Comparison of ENCODE assay signal across 20 cellular contexts in the genomic region with DNA sequence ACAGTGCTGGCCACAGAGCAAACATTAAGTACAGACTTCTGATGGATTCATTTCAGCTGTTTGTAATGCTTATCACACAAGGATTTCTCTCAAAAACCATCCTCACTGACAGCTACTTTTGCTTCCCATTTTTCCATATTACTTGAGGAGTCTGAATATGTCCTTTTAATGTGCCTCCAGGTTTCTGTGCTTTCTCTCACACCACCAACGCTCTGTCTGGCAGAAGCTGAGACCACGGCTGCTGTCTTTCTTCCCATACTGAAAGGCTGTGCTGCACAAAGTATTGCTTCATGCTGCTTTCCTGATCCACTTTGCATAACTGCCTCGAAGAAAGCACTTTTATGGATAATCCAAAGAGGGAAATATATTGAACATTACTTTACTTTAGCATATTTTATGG.
DNase-seq lines count a peak whose midpoint lies in the region; TF ChIP-seq lines count a peak whose summit lies in the region.
"Had no signal": no experiment of that assay in that cellular context is flagged by ENCODE, and none has a peak within 500 bp of the region (broad histone marks: within the 10 kb centered on the region; RNA-seq: fewer than 3 reads in every experiment).

No MANE protein-coding gene starts in this region.

- H3K4me3 ChIP-seq in SK-N-MC (peak overlapping the region; percentile 34), mesenchymal stem cell (ENCODE audit: insufficient read depth in 1 of 2, low read depth in 1 of 2, low read length in 2 of 2) (no peak overlapping the region), osteoblast (ENCODE audit: insufficient read depth, low read length) (no peak overlapping the region), H7 (ENCODE audit: insufficient read depth, low read depth, low read length) (no peak overlapping the region), vagina (no peak overlapping the region)
- H3K4me3 ChIP-seq: BLaER1 treated with 17β-estradiol and CSF1 and Interleukin-3, amounts not matched to agents 10 nM and 100 nM; GM23338; SJSA1 had no signal

- H3K27me3 Mint-ChIP-seq in activated T-helper 1 cell treated with anti-CD3 and anti-CD28 coated beads, Interleukin-12 subunit alpha, Interleukin-12 subunit beta, Interleukin-2, Interleukin-4 antibody, amounts not matched to agents 30 ng/mL and 10 ng/mL and 1 ng/mL, durations not matched to agents 14 hours and 24 hours and 36 hours (ENCODE audit: insufficient read depth): peaks cover 2% of the 10 kb centered on the region

- TF ChIP-seq CTCF in osteoblast (IDR thresholded peaks at IDR 0.05; ENCODE audit: extremely low read depth, low read depth, low read length): no peak
- no peak for TF ChIP-seq CTCF in vagina (IDR thresholded peaks at IDR 0.05)

- no peak for TF ChIP-seq POLR2A in vagina (IDR thresholded peaks at IDR 0.05)

- DNase-seq in NOMO-1 (lab: John Stamatoyannopoulos, UW; ENCODE audit: unreplicated experiment in 2 of 2) (peak; percentile 5 to 7), NOMO-1 treated with dmso at 0.1 percent for 144 hours (lab: John Stamatoyannopoulos, UW; ENCODE audit: unreplicated experiment) (no peak), SK-N-MC (ENCODE audit: low read depth, low spot score) (no peak), mesenchymal stem cell (peak; percentile 24), osteoblast (ENCODE audit: insufficient read length, low spot score, missing footprints) (no peak), H7 (no peak), vagina (ENCODE audit: extremely low spot score in 2 of 2) (no peak)
- no peak for DNase-seq in activated T-helper 1 cell treated with anti-CD3 and anti-CD28 coated beads, Interleukin-12 subunit alpha, Interleukin-12 subunit beta, Interleukin-2, Interleukin-4 antibody, amounts not matched to agents 30 ng/mL and 10 ng/mL and 1 ng/mL, durations not matched to agents 14 hours and 24 hours and 36 hours (ENCODE audit: low spot score)
- DNase-seq: DMS 273 treated with DMSO at 0.1 percent for 48 hours, GF-D8, NCI-H1105, NCI-H1694, NCI-H2107, NCI-H2227 treated with DMSO at 0.1 percent for 48 hours, NCI-H524 treated with DMSO at 0.1 percent for 48 hours, PC-3 had no signal

- H3K23ac ChIP-seq in mesenchymal stem cell (ENCODE audit: low read length in 2 of 2): no peak overlapping the region

- no peak overlapping the region for H3K27ac Mint-ChIP-seq in activated T-helper 1 cell treated with anti-CD3 and anti-CD28 coated beads, Interleukin-12 subunit alpha, Interleukin-12 subunit beta, Interleukin-2, Interleukin-4 antibody, amounts not matched to agents 30 ng/mL and 10 ng/mL and 1 ng/mL, durations not matched to agents 14 hours and 24 hours and 36 hours
- H3K27ac Mint-ChIP-seq: GM23338 had no signal

- H3K79me1 ChIP-seq in mesenchymal stem cell (replicated peaks; ENCODE audit: low read length, poor library complexity, severe bottlenecking): no peaks in the 10 kb centered on the region

- no peak overlapping the region for H3K18ac ChIP-seq in mesenchymal stem cell (ENCODE audit: low read depth in 1 of 2, low read length in 2 of 2)

- no peak overlapping the region for H3K4me3 Mint-ChIP-seq in activated T-helper 1 cell treated with anti-CD3 and anti-CD28 coated beads, Interleukin-12 subunit alpha, Interleukin-12 subunit beta, Interleukin-2, Interleukin-4 antibody, amounts not matched to agents 30 ng/mL and 10 ng/mL and 1 ng/mL, durations not matched to agents 14 hours and 24 hours and 36 hours
- H3K4me3 Mint-ChIP-seq: GM23338 had no signal

- no peaks in the 10 kb centered on the region for H3K27me3 ChIP-seq in mesenchymal stem cell (ENCODE audit: control insufficient read depth in 1 of 2, insufficient read depth in 1 of 2, low read length in 2 of 2)
- H3K27me3 ChIP-seq in osteoblast (ENCODE audit: insufficient read depth, low read length): no peaks in the 10 kb centered on the region
- H3K27me3 ChIP-seq in H7 (ENCODE audit: control insufficient read depth, insufficient read depth, low read length): no peaks in the 10 kb centered on the region
- no peaks in the 10 kb centered on the region for H3K27me3 ChIP-seq in vagina
- H3K27me3 ChIP-seq: BLaER1 treated with 17β-estradiol and CSF1 and Interleukin-3, amounts not matched to agents 10 nM and 100 nM; SJSA1 had no signal

- H2BK5ac ChIP-seq in mesenchymal stem cell (ENCODE audit: low read depth, low read length, poor library complexity, severe bottlenecking): no peak overlapping the region

- H3K4ac ChIP-seq in mesenchymal stem cell (ENCODE audit: low read depth in 1 of 2, low read length in 2 of 2): no peak overlapping the region

- no peaks in the 10 kb centered on the region for H3K4me1 Mint-ChIP-seq in activated T-helper 1 cell treated with anti-CD3 and anti-CD28 coated beads, Interleukin-12 subunit alpha, Interleukin-12 subunit beta, Interleukin-2, Interleukin-4 antibody, amounts not matched to agents 30 ng/mL and 10 ng/mL and 1 ng/mL, durations not matched to agents 14 hours and 24 hours and 36 hours (ENCODE audit: low read depth)

- no peaks in the 10 kb centered on the region for H3K9me3 Mint-ChIP-seq in activated T-helper 1 cell treated with anti-CD3 and anti-CD28 coated beads, Interleukin-12 subunit alpha, Interleukin-12 subunit beta, Interleukin-2, Interleukin-4 antibody, amounts not matched to agents 30 ng/mL and 10 ng/mL and 1 ng/mL, durations not matched to agents 14 hours and 24 hours and 36 hours
- H3K9me3 Mint-ChIP-seq: GM23338 had no signal

- intact Hi-C loops in activated T-helper 1 cell treated with anti-CD3 and anti-CD28 coated beads, Interleukin-12 subunit alpha, Interleukin-12 subunit beta, Interleukin-2, Interleukin-4 antibody, amounts not matched to agents 30 ng/mL and 10 ng/mL and 1 ng/mL, durations not matched to agents 14 hours and 24 hours and 36 hours (cut with micrococcal nuclease): no loop called here
- intact Hi-C loops in vagina (cut with DNase I): no loop called here

- no peaks in the 10 kb centered on the region for H3K36me3 Mint-ChIP-seq in activated T-helper 1 cell treated with anti-CD3 and anti-CD28 coated beads, Interleukin-12 subunit alpha, Interleukin-12 subunit beta, Interleukin-2, Interleukin-4 antibody, amounts not matched to agents 30 ng/mL and 10 ng/mL and 1 ng/mL, durations not matched to agents 14 hours and 24 hours and 36 hours (ENCODE audit: low read depth)

- H3K36me3 ChIP-seq in SK-N-MC (ENCODE audit: insufficient read depth, low read length): no peaks in the 10 kb centered on the region
- no peaks in the 10 kb centered on the region for H3K36me3 ChIP-seq in mesenchymal stem cell (ENCODE audit: control insufficient read depth in 1 of 2, insufficient read depth in 2 of 2, low read depth in 1 of 2, low read length in 2 of 2)
- no peaks in the 10 kb centered on the region for H3K36me3 ChIP-seq in osteoblast (ENCODE audit: insufficient read depth, low read length)
- no peaks in the 10 kb centered on the region for H3K36me3 ChIP-seq in H7 (replicated peaks; ENCODE audit: control insufficient read depth, insufficient read depth, low read length)
- no peaks in the 10 kb centered on the region for H3K36me3 ChIP-seq in vagina
- H3K36me3 ChIP-seq: BLaER1 treated with 17β-estradiol and CSF1 and Interleukin-3, amounts not matched to agents 10 nM and 100 nM; SJSA1 had no signal

- H3K79me2 ChIP-seq in osteoblast (ENCODE audit: insufficient read depth, low read length): no peaks in the 10 kb centered on the region

- H3K14ac ChIP-seq in mesenchymal stem cell (ENCODE audit: low read length in 2 of 2): no peak overlapping the region

- no peak overlapping the region for H2AK5ac ChIP-seq in mesenchymal stem cell (ENCODE audit: low read length, severe bottlenecking)

- H3K9me3 ChIP-seq in SK-N-MC (ENCODE audit: low read depth, low read length) (no peaks in the 10 kb centered on the region), mesenchymal stem cell (ENCODE audit: control insufficient read depth, low read length) (no peaks in the 10 kb centered on the region), osteoblast (ENCODE audit: low read depth, low read length) (no peaks in the 10 kb centered on the region), vagina (no peaks in the 10 kb centered on the region)
- H3K9me3 ChIP-seq: BLaER1 treated with 17β-estradiol and CSF1 and Interleukin-3, amounts not matched to agents 10 nM and 100 nM; SJSA1 had no signal

- H4K91ac ChIP-seq in mesenchymal stem cell (ENCODE audit: low read length): no peak overlapping the region

- no peaks in the 10 kb centered on the region for H4K20me1 ChIP-seq in osteoblast (ENCODE audit: insufficient read depth, low read length)
- H4K20me1 ChIP-seq: BLaER1 treated with 17β-estradiol and CSF1 and Interleukin-3, amounts not matched to agents 10 nM and 100 nM had no signal

- WGBS in mesenchymal stem cell: 83% methylated on average over 2 of the region's 3 CpGs

- no peak overlapping the region for H2BK120ac ChIP-seq in mesenchymal stem cell (ENCODE audit: low read depth, low read length)

- H3K4me2 ChIP-seq in mesenchymal stem cell (ENCODE audit: low read length, poor library complexity, severe bottlenecking): no peak overlapping the region
- no peak overlapping the region for H3K4me2 ChIP-seq in osteoblast (ENCODE audit: insufficient read depth, low read length)
- H3K4me2 ChIP-seq: GM23338 had no signal

- H2BK15ac ChIP-seq in mesenchymal stem cell (ENCODE audit: low read depth, poor library complexity, severe bottlenecking): no peak overlapping the region

- peak overlapping the region in 1 of 2 experiments; percentile 77 for H2BK12ac ChIP-seq in mesenchymal stem cell (ENCODE audit: low read length in 2 of 2)

- H4K8ac ChIP-seq in mesenchymal stem cell (ENCODE audit: low read length): no peak overlapping the region

- no peak overlapping the region for H2AFZ ChIP-seq in mesenchymal stem cell (ENCODE audit: low read depth, low read length)
- no peak overlapping the region for H2AFZ ChIP-seq in osteoblast (ENCODE audit: low read length)
- H2AFZ ChIP-seq: GM23338 had no signal

- H3K27ac ChIP-seq in SK-N-MC (peak overlapping the region; percentile 67), mesenchymal stem cell (ENCODE audit: low read length, poor library complexity, severe bottlenecking) (no peak overlapping the region), osteoblast (ENCODE audit: low read depth, low read length) (no peak overlapping the region), vagina (no peak overlapping the region)
- H3K27ac ChIP-seq: BLaER1 treated with 17β-estradiol and CSF1 and Interleukin-3, amounts not matched to agents 10 nM and 100 nM; RWPE1; SJSA1 had no signal

- H3K9ac ChIP-seq in SK-N-MC (ENCODE audit: insufficient read length) (peak overlapping the region; percentile 24), mesenchymal stem cell (ENCODE audit: low read length) (no peak overlapping the region)
- H3K9ac ChIP-seq: BLaER1 treated with 17β-estradiol and CSF1 and Interleukin-3, amounts not matched to agents 10 nM and 100 nM had no signal

- H3K4me1 ChIP-seq in mesenchymal stem cell (ENCODE audit: control insufficient read depth, insufficient read depth, low read depth, low read length) (peaks cover 3% of the 10 kb centered on the region), osteoblast (ENCODE audit: insufficient read depth, low read length) (peaks cover 29% of the 10 kb centered on the region), vagina (no peaks in the 10 kb centered on the region)

Comparison
In these comparisons a context has a peak if more than half of its experiments do, and no peak if none do; other contexts are left out.
1. DNase-seq: peak in NOMO-1 (2 of 2) and mesenchymal stem cell (single experiment); none in NOMO-1 treated with dmso at 0.1 percent for 144 hours (single experiment), SK-N-MC (single experiment), osteoblast (single experiment), activated T-helper 1 cell treated with anti-CD3 and anti-CD28 coated beads, Interleukin-12 subunit alpha, Interleukin-12 subunit beta, Interleukin-2, Interleukin-4 antibody, amounts not matched to agents 30 ng/mL and 10 ng/mL and 1 ng/mL, durations not matched to agents 14 hours and 24 hours and 36 hours (single experiment), H7 (single experiment) and vagina (0 of 2).